Comparison of ENCODE assay signal across 36 cellular contexts in the genomic region with DNA sequence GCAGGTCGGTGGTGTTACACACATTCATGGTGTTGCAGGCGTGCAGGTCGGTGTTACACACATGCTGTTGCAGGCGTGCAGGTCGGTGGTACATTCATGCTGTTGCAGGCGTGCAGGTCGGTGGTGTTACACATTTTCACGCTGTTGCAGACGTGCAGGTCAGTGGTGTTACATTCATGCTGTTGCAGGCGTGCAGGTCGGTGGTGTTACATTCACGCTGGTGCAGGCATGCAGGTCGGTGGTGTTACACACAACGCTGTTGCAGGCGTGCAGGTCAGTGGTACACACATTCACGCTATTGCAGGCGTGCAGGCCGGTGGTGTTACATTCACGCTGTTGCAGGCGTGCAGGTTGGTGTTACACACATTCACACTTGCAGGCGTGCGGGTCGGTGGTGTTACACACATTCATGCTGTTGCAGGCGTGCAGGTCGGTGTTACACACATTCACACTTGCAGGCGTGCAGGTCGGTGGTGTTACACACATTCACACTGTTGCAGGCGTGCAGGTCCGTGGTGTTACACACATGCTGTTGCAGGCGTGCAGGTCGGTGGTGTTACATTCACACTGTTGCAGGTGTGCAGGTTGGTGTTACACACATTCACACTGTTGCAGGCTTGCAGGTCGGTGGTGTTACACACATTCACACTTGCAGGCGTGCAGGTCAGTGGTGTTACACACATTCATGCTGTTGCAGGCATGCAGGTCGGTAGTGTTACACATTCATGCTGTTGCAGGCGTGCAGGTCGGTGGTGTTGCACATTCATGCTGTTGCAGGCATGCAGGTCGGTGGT. TPM values are rescaled to one million over a fixed set of nuclear protein-coding genes. Genes with fewer than 3 reads are reported as not detected.
"Had no signal": no experiment of that assay in that cellular context is flagged by ENCODE, and none has a peak within 500 bp of the region (broad histone marks: within the 10 kb centered on the region; RNA-seq: fewer than 3 reads in every experiment).

No MANE protein-coding gene starts in this region.

- H3K4me3 ChIP-seq: adrenal gland, body of pancreas, breast epithelium, Peyer's patch had no signal

- H3K27ac ChIP-seq: adrenal gland, body of pancreas, breast epithelium, Peyer's patch, VCaP had no signal

- DNase-seq: activated B cell treated with CpG ODN at 0.5 μM for 24 hours; activated CD4-positive, alpha-beta memory T cell treated with anti-CD3 and anti-CD28 coated beads, Interleukin-2, amount 10 ng/mL, durations not matched to agents 7 days and 5 days; activated CD4-positive, alpha-beta T cell treated with anti-CD3 and anti-CD28 coated beads for 48 hours; activated CD4-positive, CD25-positive, alpha-beta regulatory T cell treated with anti-CD3 and anti-CD28 coated beads, Interleukin-2, amount 50 U/mL, for 72 hours; activated CD8-positive, alpha-beta memory T cell treated with anti-CD3 and anti-CD28 coated beads for 24 hours; activated CD8-positive, alpha-beta memory T cell treated with anti-CD3 and anti-CD28 coated beads, Interleukin-2, amount 10 ng/mL, durations not matched to agents 7 days and 5 days; activated CD8-positive, alpha-beta memory T cell treated with anti-CD3 and anti-CD28 coated beads, Interleukin-2, amount 50 U/mL, for 48 hours; activated effector memory CD4-positive, alpha-beta T cell treated with Interleukin-2 at 50 U/mL for 16 hours; activated naive CD4-positive, alpha-beta T cell; activated naive CD4-positive, alpha-beta T cell treated with anti-CD3 and anti-CD28 coated beads, Interleukin-2, amount 50 U/mL, for 16 hours; activated naive CD8-positive, alpha-beta T cell treated with anti-CD3 and anti-CD28 coated beads, Interleukin-2, amount 10 ng/mL, durations not matched to agents 7 days and 5 days; activated T-cell treated with anti-CD3 and anti-CD28 coated beads, Interleukin-2, amount 50 U/mL, for 48 hours; adrenal gland; body of pancreas; central memory CD4-positive, alpha-beta T cell; NCI-H1092 treated with DMSO at 0.1 percent for 48 hours; NCI-H1417; NCI-H146; NCI-H187; NCI-H2029 treated with DMSO at 0.1 percent for 48 hours; NCI-H2107; NCI-H2171; NCI-H510A; NCI-H526; NCI-H748 treated with DMSO at 0.1 percent for 48 hours; NK-92 treated with Interleukin-12 subunit alpha and Interleukin-12 subunit beta, amount 100 ng/mL, for 24 hours; PC-3; Peyer's patch; RPMI8226; SW 1271; T-helper 1 cell; T-helper 2 cell; T-helper 9 cell had no signal

- H3K4me1 ChIP-seq: adrenal gland, body of pancreas, breast epithelium, Peyer's patch had no signal

- H3K9me3 ChIP-seq: adrenal gland, body of pancreas, breast epithelium, Peyer's patch had no signal

- H3K27ac Mint-ChIP-seq: activated B cell treated with CpG ODN at 0.5 μM for 24 hours; activated CD4-positive, alpha-beta memory T cell treated with anti-CD3 and anti-CD28 coated beads, Interleukin-2, amount 10 ng/mL, durations not matched to agents 7 days and 5 days; activated CD8-positive, alpha-beta memory T cell treated with anti-CD3 and anti-CD28 coated beads, Interleukin-2, amount 10 ng/mL, durations not matched to agents 7 days and 5 days; activated naive CD8-positive, alpha-beta T cell treated with anti-CD3 and anti-CD28 coated beads, Interleukin-2, amount 10 ng/mL, durations not matched to agents 7 days and 5 days had no signal

- H3K36me3 ChIP-seq: breast epithelium had no signal

- H3K4me1 Mint-ChIP-seq: activated B cell treated with CpG ODN at 0.5 μM for 24 hours; activated CD4-positive, alpha-beta memory T cell treated with anti-CD3 and anti-CD28 coated beads, Interleukin-2, amount 10 ng/mL, durations not matched to agents 7 days and 5 days; activated CD8-positive, alpha-beta memory T cell treated with anti-CD3 and anti-CD28 coated beads, Interleukin-2, amount 10 ng/mL, durations not matched to agents 7 days and 5 days; activated naive CD8-positive, alpha-beta T cell treated with anti-CD3 and anti-CD28 coated beads, Interleukin-2, amount 10 ng/mL, durations not matched to agents 7 days and 5 days had no signal

- H3K9me3 Mint-ChIP-seq: activated B cell treated with CpG ODN at 0.5 μM for 24 hours had no signal

- H3K27me3 ChIP-seq: adrenal gland, body of pancreas, breast epithelium, Peyer's patch had no signal

- ATAC-seq: activated CD8-positive, alpha-beta memory T cell treated with anti-CD3 and anti-CD28 coated beads, Interleukin-2, amount 10 ng/mL, durations not matched to agents 7 days and 5 days; body of pancreas; PC-3 had no signal

- H3K27me3 Mint-ChIP-seq: activated B cell treated with CpG ODN at 0.5 μM for 24 hours; activated CD4-positive, alpha-beta memory T cell treated with anti-CD3 and anti-CD28 coated beads, Interleukin-2, amount 10 ng/mL, durations not matched to agents 7 days and 5 days; activated CD8-positive, alpha-beta memory T cell treated with anti-CD3 and anti-CD28 coated beads, Interleukin-2, amount 10 ng/mL, durations not matched to agents 7 days and 5 days; activated naive CD8-positive, alpha-beta T cell treated with anti-CD3 and anti-CD28 coated beads, Interleukin-2, amount 10 ng/mL, durations not matched to agents 7 days and 5 days had no signal

- H3K4me3 Mint-ChIP-seq: activated B cell treated with CpG ODN at 0.5 μM for 24 hours; activated CD4-positive, alpha-beta memory T cell treated with anti-CD3 and anti-CD28 coated beads, Interleukin-2, amount 10 ng/mL, durations not matched to agents 7 days and 5 days; activated CD8-positive, alpha-beta memory T cell treated with anti-CD3 and anti-CD28 coated beads, Interleukin-2, amount 10 ng/mL, durations not matched to agents 7 days and 5 days; activated naive CD8-positive, alpha-beta T cell treated with anti-CD3 and anti-CD28 coated beads, Interleukin-2, amount 10 ng/mL, durations not matched to agents 7 days and 5 days had no signal

RNA-seq across cellular contexts. Expression of gene GRIN1, which starts 35.6 kb away (rescaled TPM):
- total RNA-seq: activated CD8-positive, alpha-beta memory T cell treated with anti-CD3 and anti-CD28 coated beads, Interleukin-2, amount 10 ng/mL, durations not matched to agents 7 days and 5 days; activated naive CD8-positive, alpha-beta T cell treated with anti-CD3 and anti-CD28 coated beads, Interleukin-2, amount 10 ng/mL, durations not matched to agents 7 days and 5 days; body of pancreas; M059J; Peyer's patch had no signal
